In the genomic region with DNA sequence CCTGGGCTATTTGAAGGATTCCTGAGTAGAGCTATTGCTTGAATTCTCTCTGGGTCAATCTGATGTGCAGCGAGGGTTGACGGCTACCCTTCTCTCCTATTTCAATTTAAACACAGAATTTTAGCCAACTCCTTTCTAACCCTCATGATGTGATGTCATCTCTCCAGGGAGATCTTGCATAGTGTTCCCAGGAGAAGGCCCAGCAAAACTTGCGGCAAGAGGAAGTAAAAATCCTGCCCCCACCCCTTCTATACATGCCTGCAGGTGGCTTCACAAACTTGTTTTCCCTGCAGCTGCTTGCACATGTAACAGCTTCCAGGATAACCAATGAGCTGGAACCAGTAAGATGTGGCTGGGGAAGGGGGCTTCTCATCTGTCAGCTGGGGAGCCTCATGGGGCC, we compare ENCODE assay signal across 9 cellular contexts.
"Had no signal": no experiment of that assay in that cellular context is flagged by ENCODE, and none has a peak within 500 bp of the region (broad histone marks: within the 10 kb centered on the region; RNA-seq: fewer than 3 reads in every experiment).

No MANE protein-coding gene starts in this region.

- H3K36me3 ChIP-seq: HAP-1 had no signal

- H3K4me1 ChIP-seq: HAP-1 had no signal

- H3K4me3 Mint-ChIP-seq: HFFc6 had no signal

- H3K27ac ChIP-seq: GM23248 had no signal

- H3K9ac ChIP-seq: GM23248 had no signal

- H3K9me3 ChIP-seq: HAP-1 had no signal

- ATAC-seq: HCT116, K562 had no signal

- H3K27ac Mint-ChIP-seq: HFFc6 had no signal

- H3K4me3 ChIP-seq: GM23248, HAP-1, K562 had no signal

- DNase-seq: GM23248, GOT3, H7, HFFc6, IMR-90, KG1 had no signal
